ENCODE assay signal across 11 cellular contexts in genomic region chr1:39522221-39522620, GRCh38. TPM values are rescaled to one million over a fixed set of nuclear protein-coding genes. Genes with fewer than 3 reads are reported as not detected.
DNase-seq lines count a peak whose midpoint lies in the region; ATAC-seq, FAIRE-seq and TF ChIP-seq lines count a peak whose summit lies in the region.
"Not testable (repeated sequence)": the region's sequence is repeated elsewhere in the genome, so short reads cannot be mapped to it uniquely, and the experiment has no call there.
"Had no signal": no experiment of that assay in that cellular context is flagged by ENCODE, and none has a peak within 500 bp of the region (broad histone marks: within the 10 kb centered on the region; RNA-seq: fewer than 3 reads in every experiment).

No MANE protein-coding gene starts in this region.

- not testable (repeated sequence) for H2BK15ac ChIP-seq in H1 (ENCODE audit: low read length)

- not testable (repeated sequence) for H3K4me1 ChIP-seq in GM23338 (ENCODE audit: insufficient read depth); H1 (replicated peaks in 1 of 4; ENCODE audit: control insufficient read depth in 3 of 4, insufficient read depth in 4 of 4, low read length in 3 of 4); aorta (ENCODE audit: control insufficient read depth in 1 of 2, insufficient read depth in 2 of 2, low read length in 2 of 2)
- H3K4me1 ChIP-seq in K562 (replicated peaks in 1 of 2; ENCODE audit: control insufficient read depth in 2 of 2, insufficient read depth in 2 of 2, low read length in 2 of 2), result peaks cover 0 to 26% of the 10 kb centered on the region in 2 experiments; a peak in 3 of 5 replicates

- H3K4me2 ChIP-seq in GM23338; K562 (ENCODE audit: insufficient read depth, low read length); H1 (ENCODE audit: insufficient read depth in 1 of 2, low read depth in 2 of 2, low read length in 2 of 2): not testable (repeated sequence)

- BruUV-seq in K562 (replicated peaks; lab: Mats Ljungman, UMichigan), result not testable (repeated sequence)

- not testable (repeated sequence) for H3K27ac ChIP-seq in GM23338 (ENCODE audit: low read depth); K562 (ENCODE audit: extremely low read depth, low read depth, low read length); H1 (ENCODE audit: low read depth, low read length); aorta (ENCODE audit: low read depth in 1 of 2, low read length in 2 of 2)

- not testable (repeated sequence) for H3K14ac ChIP-seq in H1 (ENCODE audit: insufficient read length)

- not testable (repeated sequence) for TF ChIP-seq CTCF in GM23338 (conservative IDR thresholded peaks at IDR 0.05; ENCODE audit: low read depth in 2 of 2); WTC11 (IDR thresholded peaks at IDR 0.05); K562 (IDR thresholded peaks at IDR 0.05 in 2 of 3, conservative IDR thresholded peaks at IDR 0.05 in 1 of 3; ENCODE audit: insufficient read depth in 2 of 3, low read depth in 1 of 3, low read length in 3 of 3); H1 (IDR thresholded peaks at IDR 0.05; ENCODE audit: control extremely low read depth in 1 of 3, insufficient read depth in 1 of 3, low read depth in 1 of 3, low read length in 3 of 3)

- not testable (repeated sequence) for H3K18ac ChIP-seq in H1 (ENCODE audit: extremely low read depth, low read length)

- not testable (repeated sequence) for H3K79me2 ChIP-seq in GM23338 (replicated peaks; ENCODE audit: insufficient read depth); K562 (ENCODE audit: control insufficient read depth, insufficient read depth, low read length); H1 (ENCODE audit: control insufficient read depth in 1 of 2, insufficient read depth in 2 of 2, low read length in 2 of 2)

- intact Hi-C loops in K562 (cut with micrococcal nuclease), result loop anchor here (5.0 kb wide), 1 partner anchor 240 kb away; no protein-coding TSS in a partner anchor
- intact Hi-C loops in posterior vena cava (cut with DNase I); aorta (cut with DNase I): not testable (repeated sequence)

- not testable (repeated sequence) for H2BK120ac ChIP-seq in H1 (replicated peaks; ENCODE audit: low read depth, low read length)

- POLR2A ChIA-PET in WTC11 (lab: Charles Lee); H1 (lab: Charles Lee; ENCODE audit: partially characterized antibody): not testable (repeated sequence)
- POLR2A ChIA-PET in K562 (lab: Yijun Ruan, JAX), result interaction anchor here (0.9 kb wide), 1 partner anchor 135 kb away, joined by 3 read pairs; no protein-coding TSS in a partner anchor

- not testable (repeated sequence) for H3K79me1 ChIP-seq in H1 (ENCODE audit: low read depth, low read length)

- not testable (repeated sequence) for H4K20me1 ChIP-seq in GM23338 (replicated peaks; ENCODE audit: insufficient read depth); K562 (replicated peaks; ENCODE audit: control insufficient read depth, insufficient read depth, low read length); H1 (replicated peaks in 1 of 2; ENCODE audit: control insufficient read depth in 1 of 2, insufficient read depth in 2 of 2, low read length in 2 of 2)

- not testable (repeated sequence) for H2BK5ac ChIP-seq in H1 (ENCODE audit: low read depth, low read length)

- not testable (repeated sequence) for H3K4me3 Mint-ChIP-seq in GM23338, WTC11

- FAIRE-seq in K562 (lab: Jason Lieb, UNC) (peak; percentile 80), H1 (lab: Jason Lieb, UNC) (peak; percentile 52), islet of Langerhans (lab: Jason Lieb, UNC) (peak; percentile 43)

- H3K4me1 Mint-ChIP-seq in GM23338, WTC11: not testable (repeated sequence)

- H3K23ac ChIP-seq in H1 (ENCODE audit: insufficient read length), result not testable (repeated sequence)

- not testable (repeated sequence) for H3K27me3 ChIP-seq in GM23338 (ENCODE audit: insufficient read depth); K562 (ENCODE audit: control insufficient read depth in 2 of 2, insufficient read depth in 2 of 2, low read length in 2 of 2); H1 (replicated peaks in 1 of 4; ENCODE audit: control insufficient read depth in 3 of 4, extremely low read depth in 1 of 4, insufficient read depth in 3 of 4, low read length in 3 of 4); aorta (ENCODE audit: control insufficient read depth in 1 of 2, insufficient read depth in 2 of 2, low read length in 1 of 2)

- not testable (repeated sequence) for H2BK12ac ChIP-seq in H1 (ENCODE audit: low read depth, low read length)

- not testable (repeated sequence) for H3K27ac Mint-ChIP-seq in GM23338
- H3K27ac Mint-ChIP-seq in WTC11, result peak overlapping the region; percentile 23; the same call in 1 of the 2 replicates

- not testable (repeated sequence) for H3K4ac ChIP-seq in H1 (replicated peaks; ENCODE audit: insufficient read length, low read depth, low read length)

- WGBS in K562 (ENCODE audit: insufficient coverage, low coverage, missing lambda C conversion rate), result 52% methylated on average over 10 of the region's 10 CpGs
- whole genome bisulfite sequencing in H1 (ENCODE audit: extremely low coverage in 1 of 2, insufficient coverage in 1 of 2, insufficient read length in 1 of 2, insufficient replicate concordance in 2 of 2, low coverage in 1 of 2, low lambda C conversion rate in 2 of 2, missing lambda C conversion rate in 1 of 2), 2 experiments, result 100% methylated on average over 2 of the region's 10 CpGs; no CpG with 5 or more reads in 1 of the 2 experiments
- WGBS in aorta, 2 donors, result 58 to 81% methylated on average over 10 of the region's 10 CpGs

- H3F3A ChIP-seq in GM23338 (replicated peaks; ENCODE audit: low read depth), result not testable (repeated sequence)

- not testable (repeated sequence) for H3K4me3 ChIP-seq in GM23338; K562; H1 (ENCODE audit: extremely low read depth in 1 of 4, insufficient read depth in 2 of 4, low read depth in 3 of 4, low read length in 4 of 4); aorta (ENCODE audit: low read length in 2 of 2)

- H3K9me3 ChIP-seq in K562 (replicated peaks; ENCODE audit: control insufficient read depth, insufficient read depth, low read depth, low read length); H1 (ENCODE audit: insufficient read depth in 2 of 2, low read depth in 1 of 2, low read length in 1 of 2); aorta (ENCODE audit: control insufficient read depth, low read length): not testable (repeated sequence)

- not testable (repeated sequence) for H3K36me3 Mint-ChIP-seq in GM23338 (ENCODE audit: low read depth); WTC11

- not testable (repeated sequence) for H3K23me2 ChIP-seq in H1 (ENCODE audit: low read depth, low read length)

- not testable (repeated sequence) for DNase-seq in GM23338 (ENCODE audit: low spot score); WTC11 (ENCODE audit: low spot score); K562 (ENCODE audit: extremely low read depth in 1 of 4, low spot score in 3 of 4); H1 (ENCODE audit: low read depth in 1 of 2, low spot score in 2 of 2)
- peak; percentile 14 for DNase-seq in NCI-H2227 (lab: John Stamatoyannopoulos, UW; ENCODE audit: unreplicated experiment)
- peak; percentile 75 for DNase-seq in posterior vena cava (ENCODE audit: low spot score)
- peak; percentile 16 to 25 for DNase-seq in aorta

- not testable (repeated sequence) for H4K5ac ChIP-seq in H1 (ENCODE audit: insufficient read length, low read depth, low read length)

- CTCF ChIA-PET in WTC11 (lab: Charles Lee); K562 (lab: Yijun Ruan, JAX; ENCODE audit: low intra/inter-chr PET ratio); H1 (lab: Charles Lee; ENCODE audit: partially characterized antibody): not testable (repeated sequence)

- not testable (repeated sequence) for H3K9me2 ChIP-seq in GM23338 (ENCODE audit: insufficient read depth)

- H4K91ac ChIP-seq in H1 (replicated peaks; ENCODE audit: insufficient read length, low read length), result not testable (repeated sequence)

- not testable (repeated sequence) for TF ChIP-seq EP300 in K562 (IDR thresholded peaks at IDR 0.05; ENCODE audit: low read length); H1 (IDR thresholded peaks at IDR 0.05; ENCODE audit: borderline replicate concordance in 1 of 2, low read depth in 2 of 2, low read length in 2 of 2)

- TF ChIP-seq RAD21 in K562 (CRISPR knock-in tag; conservative IDR thresholded peaks at IDR 0.05 in 1 of 2, IDR thresholded peaks at IDR 0.05 in 1 of 2); H1 (IDR thresholded peaks at IDR 0.05 in 1 of 2, conservative IDR thresholded peaks at IDR 0.05 in 1 of 2; ENCODE audit: low read depth in 2 of 2, low read length in 2 of 2): not testable (repeated sequence)

- H2BK20ac ChIP-seq in H1 (ENCODE audit: low read length), result not testable (repeated sequence)

- H3K9ac ChIP-seq in K562 (ENCODE audit: insufficient read depth in 1 of 2, low read depth in 2 of 2, low read length in 2 of 2); H1 (replicated peaks in 1 of 4; ENCODE audit: extremely low read depth in 1 of 4, low read depth in 3 of 4, low read length in 3 of 4): not testable (repeated sequence)

- not testable (repeated sequence) for TF ChIP-seq POLR2A in K562 (conservative IDR thresholded peaks at IDR 0.05); H1 (IDR thresholded peaks at IDR 0.05; ENCODE audit: control extremely low read depth in 1 of 2, low read depth in 2 of 2, low read length in 2 of 2)

- not testable (repeated sequence) for H3K36me3 ChIP-seq in GM23338 (ENCODE audit: insufficient read depth); K562 (ENCODE audit: control insufficient read depth, insufficient read depth, low read length); H1 (ENCODE audit: control insufficient read depth in 2 of 4, insufficient read depth in 4 of 4, low read length in 3 of 4); aorta (ENCODE audit: control insufficient read depth in 1 of 2, insufficient read depth in 2 of 2, low read length in 1 of 2)

- in situ Hi-C loops in K562 (cut with MboI), result loop anchor here (5.0 kb wide), 1 partner anchor 240 kb away; no protein-coding TSS in a partner anchor

- H3K9me1 ChIP-seq in K562 (ENCODE audit: control insufficient read depth, insufficient read depth, low read length), result not testable (repeated sequence)

- H3K56ac ChIP-seq in H1 (replicated peaks; ENCODE audit: insufficient read length, low read depth, low read length), result not testable (repeated sequence)

- not testable (repeated sequence) for H3K9me3 Mint-ChIP-seq in GM23338, WTC11

- not testable (repeated sequence) for H2AFZ ChIP-seq in GM23338; K562 (ENCODE audit: low read depth, low read length); H1 (ENCODE audit: low read length)

- ATAC-seq in GM23338, result peak; percentile 34
- ATAC-seq in WTC11; K562; aorta (ENCODE audit: low FRiP score): not testable (repeated sequence)

- not testable (repeated sequence) for H2AK5ac ChIP-seq in H1 (ENCODE audit: low read depth, low read length)

- H3K27me3 Mint-ChIP-seq in GM23338 (ENCODE audit: insufficient read depth, low read depth, poor library complexity); WTC11 (ENCODE audit: low read depth): not testable (repeated sequence)

- not testable (repeated sequence) for H4K8ac ChIP-seq in H1 (ENCODE audit: extremely low read depth, insufficient read depth, low read length)

RNA-seq across cellular contexts. Expression of gene BMP8A, which starts 30.8 kb away (rescaled TPM):
- total RNA-seq in GM23338 (2014; rRNA removed; shearing (Covaris generic)), result 0.63 and 1.3 TPM in 2 replicates
- polyA plus RNA-seq in GM23338 (2016; fragmentation: Nextera tagmentation; extraction: Ambion mirVana) (0.34 TPM in 1 of 2 replicates, not detected in the other), K562 (2011; rRNA removed) (0.04 TPM in 1 of 2 replicates, not detected in the other), K562 (2014; fragmentation: Illumina TruSeq; extraction: Trizol) (not detected in 2 replicates), K562 (2014; fragmentation: Nextera tagmentation; extraction: Ambion mirVana) (not detected), K562 (2014; rRNA removed) (0.05 and 0.11 TPM in 2 replicates), H1 (2011; rRNA removed) (0.38 and 0.41 TPM in 2 replicates), aorta (not detected)
- total RNA-seq in WTC11 (2021) (0.94 to 1.2 TPM (median 1.0 TPM) in 3 replicates), K562 (2014; rRNA removed) (not detected in 2 replicates), K562 (2014; rRNA removed; fragmentation: Illumina TruSeq; extraction: Trizol) (not detected in 2 replicates), K562 (2015; rRNA removed; fragmentation: Illumina TruSeq; extraction: Trizol) (not detected in 2 replicates), K562 (2021) (0.16 and 0.31 TPM in 2 replicates), posterior vena cava (under 1 TPM; 0.65 to 0.90 TPM), aorta (not detected)
- not detected in 2 replicates for total RNA-seq in K562 (2011; cell fraction: chromatin; rRNA removed; ENCODE audit: low replicate concordance)
- total RNA-seq in K562 (2011; cell fraction: nucleolus; rRNA removed), result not detected in 2 replicates
- not detected in 2 replicates for total RNA-seq in K562 (2011; cell fraction: nucleoplasm; rRNA removed)
- 0.07 TPM in 1 of 2 replicates, not detected in the other for polyA plus RNA-seq in K562 (2011; cell fraction: cytosol; rRNA removed)
- 0.11 TPM in 1 of 2 replicates, not detected in the other for polyA plus RNA-seq in K562 (2011; cell fraction: nucleus; rRNA removed)
- polyA plus RNA-seq in K562 (2012), result 0.25 TPM in 1 of 2 replicates, not detected in the other
- not detected in 2 replicates for polyA minus RNA-seq in K562 (2011; rRNA and poly(A)+ RNA removed)
- not detected in 2 replicates for polyA minus RNA-seq in K562 (2011; cell fraction: cytosol; rRNA and poly(A)+ RNA removed)
- 0.27 TPM in 1 of 2 replicates, not detected in the other for polyA minus RNA-seq in K562 (2011; cell fraction: nucleus; rRNA and poly(A)+ RNA removed)
- total RNA-seq in H1 (2021; fragmentation: NEBNext Ultra II Directional; extraction: Animal tissue kit (Norgen Biotek cat#: 25700)), result 0.43 and 0.63 TPM in 2 replicates
- polyA plus RNA-seq in H1 (2011; cell fraction: cytosol; rRNA removed), result 0.50 TPM
- 0.47 TPM for polyA plus RNA-seq in H1 (2011; cell fraction: nucleus; rRNA removed)
- 0.24 to 0.32 TPM (median 0.31 TPM) in 3 of 4 replicates, not detected in the other for polyA plus RNA-seq in H1 (2012, experiment 1 of 2)
- polyA plus RNA-seq in H1 (2012, experiment 2 of 2), result not detected
- 0.16 TPM for polyA plus RNA-seq in H1 (2013, experiment 1 of 2)
- 0.09 TPM for polyA plus RNA-seq in H1 (2013, experiment 2 of 2)
- 0.09 and 0.22 TPM in 2 replicates for polyA minus RNA-seq in H1 (2011; rRNA and poly(A)+ RNA removed)
- polyA minus RNA-seq in H1 (2011; cell fraction: cytosol; rRNA and poly(A)+ RNA removed), result not detected
- 0.40 TPM for polyA minus RNA-seq in H1 (2011; cell fraction: nucleus; rRNA and poly(A)+ RNA removed)
- total RNA-seq: A673; CD4-positive, alpha-beta T cell had no signal
- polyA plus RNA-seq: AG04450 had no signal

RNA-seq across cellular contexts. Expression of gene PABPC4, which starts 54.4 kb away (rescaled TPM):
- 193 and 199 TPM in 2 replicates for total RNA-seq in GM23338 (2014; rRNA removed; shearing (Covaris generic))
- 280 and 328 TPM in 2 replicates for polyA plus RNA-seq in GM23338 (2016; fragmentation: Nextera tagmentation; extraction: Ambion mirVana)
- 269 to 293 TPM (median 271 TPM) in 3 replicates for total RNA-seq in WTC11 (2021)
- 568 TPM in 2 replicates for total RNA-seq in K562 (2011; cell fraction: chromatin; rRNA removed; ENCODE audit: low replicate concordance)
- 333 and 358 TPM in 2 replicates for total RNA-seq in K562 (2011; cell fraction: nucleolus; rRNA removed)
- total RNA-seq in K562 (2011; cell fraction: nucleoplasm; rRNA removed), result 368 and 413 TPM in 2 replicates
- 207 and 244 TPM in 2 replicates for total RNA-seq in K562 (2014; rRNA removed)
- 212 and 220 TPM in 2 replicates for total RNA-seq in K562 (2014; rRNA removed; fragmentation: Illumina TruSeq; extraction: Trizol)
- 169 and 175 TPM in 2 replicates for total RNA-seq in K562 (2015; rRNA removed; fragmentation: Illumina TruSeq; extraction: Trizol)
- total RNA-seq in K562 (2021), result 520 and 526 TPM in 2 replicates
- polyA plus RNA-seq in K562 (2011; rRNA removed), result 145 and 147 TPM in 2 replicates
- polyA plus RNA-seq in K562 (2011; cell fraction: cytosol; rRNA removed), result 136 and 188 TPM in 2 replicates
- polyA plus RNA-seq in K562 (2011; cell fraction: nucleus; rRNA removed), result 574 and 790 TPM in 2 replicates
- 240 and 315 TPM in 2 replicates for polyA plus RNA-seq in K562 (2012)
- polyA plus RNA-seq in K562 (2014; fragmentation: Illumina TruSeq; extraction: Trizol), result 369 and 413 TPM in 2 replicates
- polyA plus RNA-seq in K562 (2014; fragmentation: Nextera tagmentation; extraction: Ambion mirVana), result 10 to 100 TPM; 77.7 to 88.4 TPM
- 264 and 303 TPM in 2 replicates for polyA plus RNA-seq in K562 (2014; rRNA removed)
- 134 and 150 TPM in 2 replicates for polyA minus RNA-seq in K562 (2011; rRNA and poly(A)+ RNA removed)
- 197 and 243 TPM in 2 replicates for polyA minus RNA-seq in K562 (2011; cell fraction: cytosol; rRNA and poly(A)+ RNA removed)
- polyA minus RNA-seq in K562 (2011; cell fraction: nucleus; rRNA and poly(A)+ RNA removed), result 113 and 158 TPM in 2 replicates
- 333 and 341 TPM in 2 replicates for total RNA-seq in H1 (2021; fragmentation: NEBNext Ultra II Directional; extraction: Animal tissue kit (Norgen Biotek cat#: 25700))
- 147 and 172 TPM in 2 replicates for polyA plus RNA-seq in H1 (2011; rRNA removed)
- polyA plus RNA-seq in H1 (2011; cell fraction: cytosol; rRNA removed), result 128 TPM
- polyA plus RNA-seq in H1 (2011; cell fraction: nucleus; rRNA removed), result 357 TPM
- polyA plus RNA-seq in H1 (2012, experiment 1 of 2), result 163 to 196 TPM (median 184 TPM) in 4 replicates
- polyA plus RNA-seq in H1 (2012, experiment 2 of 2), result 85.0 TPM
- polyA plus RNA-seq in H1 (2013, experiment 1 of 2), result 245 TPM
- polyA plus RNA-seq in H1 (2013, experiment 2 of 2), result 239 TPM
- polyA minus RNA-seq in H1 (2011; rRNA and poly(A)+ RNA removed), result 126 and 154 TPM in 2 replicates
- 186 TPM for polyA minus RNA-seq in H1 (2011; cell fraction: cytosol; rRNA and poly(A)+ RNA removed)
- polyA minus RNA-seq in H1 (2011; cell fraction: nucleus; rRNA and poly(A)+ RNA removed), result 139 TPM
- 100 to 1,000 TPM; 156 to 198 TPM for total RNA-seq in posterior vena cava
- 100 to 1,000 TPM; 134 to 169 TPM for total RNA-seq in aorta
- polyA plus RNA-seq in aorta, result 100 to 1,000 TPM in 1 of 2 donors, 10 to 100 TPM in 1; 87.9 to 114 TPM
